In the genomic region with DNA sequence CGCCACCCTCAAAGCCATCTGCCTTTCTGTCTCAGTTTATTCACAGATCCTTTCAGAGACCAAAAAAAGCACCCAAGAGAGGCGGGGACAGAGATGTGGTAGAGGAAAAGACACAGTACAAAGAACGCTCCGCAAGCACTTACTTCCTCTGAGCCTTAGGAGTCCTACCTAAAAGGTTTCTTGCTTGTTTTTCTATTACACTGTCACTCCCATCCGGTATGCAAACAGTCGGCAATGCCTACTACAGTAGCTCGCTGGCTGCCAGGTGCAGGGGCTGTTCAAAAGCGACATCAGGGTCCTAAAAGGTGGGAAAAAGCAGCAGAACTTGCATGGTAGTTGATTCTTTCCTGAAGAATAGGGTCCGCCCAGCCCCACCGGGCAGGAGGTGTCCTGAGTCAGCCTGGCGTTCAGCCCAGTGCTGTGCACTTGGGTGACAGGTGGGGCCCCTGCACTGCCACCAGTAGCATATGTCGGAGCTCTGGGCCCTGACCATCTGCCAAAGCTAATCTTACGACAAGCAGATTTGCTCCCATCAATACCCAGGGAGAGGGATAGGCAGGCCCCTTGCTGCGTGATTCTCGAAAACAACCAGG, we compare ENCODE assay signal across 8 cellular contexts.
A peak's percentile ranks its signal among the peaks of the same experiment; 100 is the strongest.
DNase-seq lines count a peak whose midpoint lies in the region; ATAC-seq and TF ChIP-seq lines count a peak whose summit lies in the region.

No MANE protein-coding gene starts in this region.

- H3K4me3 ChIP-seq in neutrophil (ENCODE audit: low read depth in 1 of 2, low read length in 1 of 2): peak overlapping the region; percentile 80 to 90

- H3K9me3 ChIP-seq in neutrophil: no peaks in the 10 kb centered on the region

- no peaks in the 10 kb centered on the region for H3K27me3 ChIP-seq in neutrophil

- peak; percentile 29 for ATAC-seq in HG02840 (IDR thresholded peaks at IDR 0.05; ENCODE audit: low FRiP score, unreplicated experiment)

- TF ChIP-seq CTCF in neutrophil (IDR thresholded peaks at IDR 0.05): no peak

- H3K4me1 ChIP-seq in neutrophil (ENCODE audit: control insufficient read depth in 1 of 2, insufficient read depth in 1 of 2, low read depth in 1 of 2, low read length in 1 of 2): peaks cover 51 to 52% of the 10 kb centered on the region in 2 experiments

- H3K36me3 ChIP-seq in neutrophil: no peaks in the 10 kb centered on the region

- DNase-seq in NCI-H1436 (lab: John Stamatoyannopoulos, UW) (peak; percentile 18), NCI-H1436 treated with DMSO at 0.1 percent for 48 hours (lab: John Stamatoyannopoulos, UW) (no peak), NCI-H446 treated with DMSO at 0.1 percent for 48 hours (lab: John Stamatoyannopoulos, UW) (peak; percentile 18), fibroblast of peridontal ligament (ENCODE audit: extremely low read depth) (peak; percentile 33), SW 1271 (lab: John Stamatoyannopoulos, UW) (no peak)
- DNase-seq in activated T-cell treated with anti-CD3 and anti-CD28 coated beads, Interleukin-2, amount 50 U/mL, for 1 hour: peak; percentile 58

- H3K27ac ChIP-seq in neutrophil: peak overlapping the region; percentile 87

Comparison
In these comparisons a context has a peak if more than half of its experiments do, and no peak if none do; other contexts are left out.
1. DNase-seq: peak in NCI-H1436 (single experiment), NCI-H446 treated with DMSO at 0.1 percent for 48 hours (single experiment), activated T-cell treated with anti-CD3 and anti-CD28 coated beads, Interleukin-2, amount 50 U/mL, for 1 hour (single experiment) and fibroblast of peridontal ligament (single experiment); none in NCI-H1436 treated with DMSO at 0.1 percent for 48 hours (single experiment) and SW 1271 (0 of 2).